In the genomic region with DNA sequence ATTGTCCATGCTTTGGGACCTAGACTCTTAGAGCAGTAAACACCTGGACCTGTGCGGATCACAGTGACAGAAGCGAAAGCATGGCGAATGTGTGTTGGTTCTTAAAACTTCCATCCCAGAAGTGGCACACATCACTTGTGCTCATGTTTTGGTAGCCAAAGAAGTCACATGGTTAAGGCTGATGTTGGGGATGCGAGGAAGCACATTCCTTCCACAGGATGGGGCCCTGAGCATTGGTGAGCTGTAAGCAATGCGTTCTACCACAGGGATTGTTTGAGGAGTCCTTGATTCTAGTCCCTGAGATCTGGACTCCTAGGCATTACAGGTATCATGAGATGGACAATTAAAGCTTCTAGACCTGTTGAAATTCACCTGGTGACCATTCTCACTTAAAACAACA, we compare ENCODE assay signal across 1 cellular context.
TF ChIP-seq lines count a peak whose summit lies in the region.

No MANE protein-coding gene starts in this region.

TF ChIP-seq in GM23338, 12 proteins besides CTCF, POLR2A, EP300 and RAD21 (continued from another document):
- TF ChIP-seq, protein P1, sequence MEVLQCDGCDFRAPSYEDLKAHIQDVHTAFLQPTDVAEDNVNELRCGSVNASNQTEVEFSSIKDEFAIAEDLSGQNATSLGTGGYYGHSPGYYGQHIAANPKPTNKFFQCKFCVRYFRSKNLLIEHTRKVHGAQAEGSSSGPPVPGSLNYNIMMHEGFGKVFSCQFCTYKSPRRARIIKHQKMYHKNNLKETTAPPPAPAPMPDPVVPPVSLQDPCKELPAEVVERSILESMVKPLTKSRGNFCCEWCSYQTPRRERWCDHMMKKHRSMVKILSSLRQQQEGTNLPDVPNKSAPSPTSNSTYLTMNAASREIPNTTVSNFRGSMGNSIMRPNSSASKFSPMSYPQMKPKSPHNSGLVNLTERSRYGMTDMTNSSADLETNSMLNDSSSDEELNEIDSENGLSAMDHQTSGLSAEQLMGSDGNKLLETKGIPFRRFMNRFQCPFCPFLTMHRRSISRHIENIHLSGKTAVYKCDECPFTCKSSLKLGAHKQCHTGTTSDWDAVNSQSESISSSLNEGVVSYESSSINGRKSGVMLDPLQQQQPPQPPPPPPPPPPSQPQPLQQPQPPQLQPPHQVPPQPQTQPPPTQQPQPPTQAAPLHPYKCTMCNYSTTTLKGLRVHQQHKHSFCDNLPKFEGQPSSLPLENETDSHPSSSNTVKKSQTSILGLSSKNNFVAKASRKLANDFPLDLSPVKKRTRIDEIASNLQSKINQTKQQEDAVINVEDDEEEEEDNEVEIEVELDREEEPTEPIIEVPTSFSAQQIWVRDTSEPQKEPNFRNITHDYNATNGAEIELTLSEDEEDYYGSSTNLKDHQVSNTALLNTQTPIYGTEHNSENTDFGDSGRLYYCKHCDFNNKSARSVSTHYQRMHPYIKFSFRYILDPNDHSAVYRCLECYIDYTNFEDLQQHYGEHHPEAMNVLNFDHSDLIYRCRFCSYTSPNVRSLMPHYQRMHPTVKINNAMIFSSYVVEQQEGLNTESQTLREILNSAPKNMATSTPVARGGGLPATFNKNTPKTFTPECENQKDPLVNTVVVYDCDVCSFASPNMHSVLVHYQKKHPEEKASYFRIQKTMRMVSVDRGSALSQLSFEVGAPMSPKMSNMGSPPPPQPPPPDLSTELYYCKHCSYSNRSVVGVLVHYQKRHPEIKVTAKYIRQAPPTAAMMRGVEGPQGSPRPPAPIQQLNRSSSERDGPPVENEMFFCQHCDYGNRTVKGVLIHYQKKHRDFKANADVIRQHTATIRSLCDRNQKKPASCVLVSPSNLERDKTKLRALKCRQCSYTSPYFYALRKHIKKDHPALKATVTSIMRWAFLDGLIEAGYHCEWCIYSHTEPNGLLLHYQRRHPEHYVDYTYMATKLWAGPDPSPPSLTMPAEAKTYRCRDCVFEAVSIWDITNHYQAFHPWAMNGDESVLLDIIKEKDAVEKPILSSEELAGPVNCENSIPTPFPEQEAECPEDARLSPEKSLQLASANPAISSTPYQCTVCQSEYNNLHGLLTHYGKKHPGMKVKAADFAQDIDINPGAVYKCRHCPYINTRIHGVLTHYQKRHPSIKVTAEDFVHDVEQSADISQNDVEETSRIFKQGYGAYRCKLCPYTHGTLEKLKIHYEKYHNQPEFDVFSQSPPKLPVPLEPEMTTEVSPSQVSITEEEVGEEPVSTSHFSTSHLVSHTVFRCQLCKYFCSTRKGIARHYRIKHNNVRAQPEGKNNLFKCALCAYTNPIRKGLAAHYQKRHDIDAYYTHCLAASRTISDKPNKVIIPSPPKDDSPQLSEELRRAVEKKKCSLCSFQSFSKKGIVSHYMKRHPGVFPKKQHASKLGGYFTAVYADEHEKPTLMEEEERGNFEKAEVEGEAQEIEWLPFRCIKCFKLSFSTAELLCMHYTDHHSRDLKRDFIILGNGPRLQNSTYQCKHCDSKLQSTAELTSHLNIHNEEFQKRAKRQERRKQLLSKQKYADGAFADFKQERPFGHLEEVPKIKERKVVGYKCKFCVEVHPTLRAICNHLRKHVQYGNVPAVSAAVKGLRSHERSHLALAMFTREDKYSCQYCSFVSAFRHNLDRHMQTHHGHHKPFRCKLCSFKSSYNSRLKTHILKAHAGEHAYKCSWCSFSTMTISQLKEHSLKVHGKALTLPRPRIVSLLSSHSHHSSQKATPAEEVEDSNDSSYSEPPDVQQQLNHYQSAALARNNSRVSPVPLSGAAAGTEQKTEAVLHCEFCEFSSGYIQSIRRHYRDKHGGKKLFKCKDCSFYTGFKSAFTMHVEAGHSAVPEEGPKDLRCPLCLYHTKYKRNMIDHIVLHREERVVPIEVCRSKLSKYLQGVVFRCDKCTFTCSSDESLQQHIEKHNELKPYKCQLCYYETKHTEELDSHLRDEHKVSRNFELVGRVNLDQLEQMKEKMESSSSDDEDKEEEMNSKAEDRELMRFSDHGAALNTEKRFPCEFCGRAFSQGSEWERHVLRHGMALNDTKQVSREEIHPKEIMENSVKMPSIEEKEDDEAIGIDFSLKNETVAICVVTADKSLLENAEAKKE (CRISPR knock-in tag; IDR thresholded peaks at IDR 0.05), result no peak
- TF ChIP-seq JUNB (IDR thresholded peaks at IDR 0.05; ENCODE audit: unreplicated experiment) (no peak), NANOG (IDR thresholded peaks at IDR 0.05; ENCODE audit: borderline replicate concordance) (no peak)
